37 cellular contexts compared by ENCODE assay signal in genomic region chr18:59344990-59345389, GRCh38. TPM values are rescaled to one million over a fixed set of nuclear protein-coding genes. Genes with fewer than 3 reads are reported as not detected.
"Had no signal": no experiment of that assay in that cellular context is flagged by ENCODE, and none has a peak within 500 bp of the region (broad histone marks: within the 10 kb centered on the region; RNA-seq: fewer than 3 reads in every experiment).

No MANE protein-coding gene starts in this region.

- H3K9me3 Mint-ChIP-seq: natural killer cell treated with Interleukin-12 subunit alpha and Interleukin-12 subunit beta and Interleukin-15 and Interleukin-18, amount 100 ng/mL, for 72 hours had no signal

- H3K9me3 ChIP-seq: colonic mucosa, neutrophil, pancreas, upper lobe of right lung, uterus had no signal

- H3K4me3 ChIP-seq: colonic mucosa, esophagus muscularis mucosa, heart right ventricle, left lung, mucosa of descending colon, pancreas, right atrium auricular region, thoracic aorta, transverse colon, upper lobe of right lung, uterus had no signal

- H3K27ac ChIP-seq: colonic mucosa, esophagus muscularis mucosa, heart right ventricle, left lung, neutrophil, pancreas, right atrium auricular region, thoracic aorta, transverse colon, upper lobe of right lung, uterus had no signal

- H3K4me1 ChIP-seq: colonic mucosa, esophagus muscularis mucosa, heart right ventricle, left lung, pancreas, right atrium auricular region, transverse colon, upper lobe of right lung, uterus had no signal

- H3K36me3 ChIP-seq: uterus had no signal

- H3K4me1 Mint-ChIP-seq: mesothelial cell of epicardium, neural crest cell had no signal

- FAIRE-seq: endothelial cell of umbilical vein, keratinocyte, pancreas had no signal

- H3K27ac Mint-ChIP-seq: dendritic cell treated with granulocyte-macrophage colony-stimulating factor and Interleukin-4, amounts not matched to agents 40 ng/mL and 50 ng/mL, for 4 days; immature natural killer cell; mesothelial cell of epicardium; naive B cell; natural killer cell treated with Interleukin-12 subunit alpha and Interleukin-12 subunit beta and Interleukin-15 and Interleukin-18, amount 100 ng/mL, for 72 hours; stimulated activated naive B cell treated with anti-CD40 and anti-IgM and Interleukin-4, amounts not matched to agents 10 μg/mL and 1 μg/mL and 100 μg/mL, for 72 hours; stimulated activated naive CD8-positive, alpha-beta T cell treated with anti-CD3 and anti-CD28 coated beads, Interleukin-15, Interleukin-2, amounts not matched to agents 100 ng/mL and 50 ng/mL, for 24 hours had no signal

- H3K27me3 Mint-ChIP-seq: dendritic cell treated with granulocyte-macrophage colony-stimulating factor and Interleukin-4, amounts not matched to agents 40 ng/mL and 50 ng/mL, for 4 days; naive B cell; natural killer cell treated with Interleukin-12 subunit alpha and Interleukin-12 subunit beta and Interleukin-15 and Interleukin-18, amount 100 ng/mL, for 72 hours; stimulated activated naive B cell treated with anti-CD40 and anti-IgM and Interleukin-4, amounts not matched to agents 10 μg/mL and 1 μg/mL and 100 μg/mL, for 72 hours; stimulated activated naive CD8-positive, alpha-beta T cell treated with anti-CD3 and anti-CD28 coated beads, Interleukin-15, Interleukin-2, amounts not matched to agents 100 ng/mL and 50 ng/mL, for 24 hours had no signal

- H3K4me3 Mint-ChIP-seq: dendritic cell treated with granulocyte-macrophage colony-stimulating factor and Interleukin-4, amounts not matched to agents 40 ng/mL and 50 ng/mL, for 4 days; immature natural killer cell; mesothelial cell of epicardium; naive B cell; natural killer cell treated with Interleukin-12 subunit alpha and Interleukin-12 subunit beta and Interleukin-15 and Interleukin-18, amount 100 ng/mL, for 72 hours; neural crest cell; stimulated activated naive B cell treated with anti-CD40 and anti-IgM and Interleukin-4, amounts not matched to agents 10 μg/mL and 1 μg/mL and 100 μg/mL, for 72 hours; stimulated activated naive CD8-positive, alpha-beta T cell treated with anti-CD3 and anti-CD28 coated beads, Interleukin-15, Interleukin-2, amounts not matched to agents 100 ng/mL and 50 ng/mL, for 24 hours had no signal

- DNase-seq: colonic mucosa; effector CD8-positive, alpha-beta T cell; foreskin melanocyte; glutamatergic neuron; heart right ventricle; hypothalamus; immature natural killer cell; left cardiac atrium; left lung; mesenchymal stem cell; mucosa of descending colon; naive B cell; pancreas; stimulated activated CD4-positive, alpha-beta T cell treated with anti-CD3 and anti-CD28 coated beads, Interleukin-2, amount 100 ng/mL, for 24 hours; stimulated activated CD4-positive, alpha-beta T cell treated with anti-CD3 and anti-CD28 coated beads, Interleukin-4, amount 100 ng/mL, for 24 hours; stimulated activated naive B cell treated with anti-CD40 and anti-IgM and Interleukin-4, amounts not matched to agents 10 μg/mL and 1 μg/mL and 100 μg/mL, for 72 hours; transverse colon; upper lobe of right lung; uterus had no signal

- ATAC-seq: heart right ventricle; left cardiac atrium; left lung; mucosa of descending colon; natural killer cell treated with Interleukin-12 subunit alpha and Interleukin-12 subunit beta and Interleukin-15 and Interleukin-18, amount 100 ng/mL, for 72 hours; pancreas; sciatic nerve; stimulated activated naive B cell treated with anti-CD40 and anti-IgM and Interleukin-4, amounts not matched to agents 10 μg/mL and 1 μg/mL and 100 μg/mL, for 72 hours; upper lobe of right lung had no signal

- H3K27me3 ChIP-seq: colonic mucosa, esophagus muscularis mucosa, heart right ventricle, left lung, neutrophil, pancreas, right atrium auricular region, transverse colon, upper lobe of right lung, uterus had no signal

RNA-seq across cellular contexts. Expression of gene CPLX4, which starts 26.5 kb away (rescaled TPM):
- total RNA-seq: chondrocyte; colonic mucosa; endothelial cell of umbilical vein; epithelial cell of proximal tubule; esophagus muscularis mucosa; fibroblast of lung; left cardiac atrium; left lung; lower leg skin; lung microvascular endothelial cell; mesothelial cell of epicardium; mucosa of descending colon; natural killer cell treated with Interleukin-12 subunit alpha and Interleukin-12 subunit beta and Interleukin-15 and Interleukin-18, amount 100 ng/mL, for 72 hours; neural crest cell; posterior vena cava; right atrium auricular region; sciatic nerve; thoracic aorta; transverse colon; upper lobe of right lung; uterus had no signal
- polyA plus RNA-seq: endothelial cell of umbilical vein, fibroblast of lung, heart right ventricle, immature natural killer cell, keratinocyte, pancreas had no signal
